In genomic region chr16:72887537-72887936, GRCh38 we compare ENCODE assay signal across 24 cellular contexts.
"Had no signal": no experiment of that assay in that cellular context is flagged by ENCODE, and none has a peak within 500 bp of the region (broad histone marks: within the 10 kb centered on the region; RNA-seq: fewer than 3 reads in every experiment).

No MANE protein-coding gene starts in this region.

- H3K36me3 Mint-ChIP-seq: activated CD4-positive, alpha-beta memory T cell treated with anti-CD3 and anti-CD28 coated beads for 36 hours; activated naive CD8-positive, alpha-beta T cell treated with anti-CD3 and anti-CD28 coated beads for 36 hours had no signal

- H3K27ac ChIP-seq: breast epithelium had no signal

- H3K27me3 ChIP-seq: breast epithelium had no signal

- H3K27ac Mint-ChIP-seq: activated B cell treated with CpG ODN at 0.5 μM for 24 hours; activated CD4-positive, alpha-beta memory T cell treated with anti-CD3 and anti-CD28 coated beads for 36 hours; activated CD4-positive, alpha-beta T cell treated with anti-CD3 and anti-CD28 coated beads, Interleukin-2, amount 10 ng/mL, durations not matched to agents 24 days and 14 days; activated naive CD4-positive, alpha-beta T cell treated with anti-CD3 and anti-CD28 coated beads, Interleukin-2, amount 10 ng/mL, durations not matched to agents 7 days and 5 days; activated naive CD8-positive, alpha-beta T cell treated with anti-CD3 and anti-CD28 coated beads for 36 hours; activated T-helper 2 cell treated with anti-CD3 and anti-CD28 coated beads, Interferon-gamma antibody, Interleukin-2, Interleukin-4, amounts not matched to agents 10 μg/mL and 5 μg/mL and 100 μg/mL, durations not matched to agents 14 hours and 24 hours and 36 hours; T-helper 17 cell had no signal

- H3K4me3 Mint-ChIP-seq: activated B cell treated with CpG ODN at 0.5 μM for 24 hours; activated CD4-positive, alpha-beta memory T cell treated with anti-CD3 and anti-CD28 coated beads for 36 hours; activated CD4-positive, alpha-beta T cell treated with anti-CD3 and anti-CD28 coated beads, Interleukin-2, amount 10 ng/mL, durations not matched to agents 24 days and 14 days; activated naive CD4-positive, alpha-beta T cell treated with anti-CD3 and anti-CD28 coated beads, Interleukin-2, amount 10 ng/mL, durations not matched to agents 7 days and 5 days; activated naive CD8-positive, alpha-beta T cell treated with anti-CD3 and anti-CD28 coated beads for 36 hours; T-helper 17 cell had no signal

- H3K9me3 ChIP-seq: breast epithelium had no signal

- H3K36me3 ChIP-seq: breast epithelium had no signal

- ATAC-seq: T-helper 17 cell had no signal

- H3K4me3 ChIP-seq: breast epithelium had no signal

- H3K4me1 Mint-ChIP-seq: activated B cell treated with CpG ODN at 0.5 μM for 24 hours; activated naive CD4-positive, alpha-beta T cell treated with anti-CD3 and anti-CD28 coated beads, Interleukin-2, amount 10 ng/mL, durations not matched to agents 7 days and 5 days; activated naive CD8-positive, alpha-beta T cell treated with anti-CD3 and anti-CD28 coated beads for 36 hours; T-helper 17 cell had no signal

- DNase-seq: activated B cell treated with CpG ODN at 0.5 μM for 24 hours; activated CD4-positive, alpha-beta memory T cell treated with anti-CD3 and anti-CD28 coated beads for 36 hours; activated CD4-positive, alpha-beta T cell treated with anti-CD3 and anti-CD28 coated beads for 1 hour; activated CD4-positive, alpha-beta T cell treated with anti-CD3 and anti-CD28 coated beads, Interleukin-2, amount 10 ng/mL, durations not matched to agents 24 days and 14 days; activated gamma-delta T cell treated with Interleukin-2 at 50 U/mL for 16 hours; activated naive CD4-positive, alpha-beta T cell treated with anti-CD3 and anti-CD28 coated beads, Interleukin-2, amount 10 ng/mL, durations not matched to agents 7 days and 5 days; activated naive CD8-positive, alpha-beta T cell treated with anti-CD3 and anti-CD28 coated beads for 36 hours; activated T-cell treated with anti-CD3 and anti-CD28 coated beads for 4 hours; activated T-cell treated with anti-CD3 and anti-CD28 coated beads, Interleukin-2, amount 50 U/mL, for 48 hours; central memory CD4-positive, alpha-beta T cell; KG1; NCI-H1092; NCI-H1417; NCI-H1930; NCI-H2107; NCI-H2171 treated with DMSO at 0.1 percent for 48 hours; NCI-H226; NCI-H526; OCI-M1; SIG-M5; T-helper 17 cell; T-helper 9 cell had no signal

- H3K4me1 ChIP-seq: breast epithelium had no signal

- H3K9me3 Mint-ChIP-seq: activated CD4-positive, alpha-beta memory T cell treated with anti-CD3 and anti-CD28 coated beads for 36 hours had no signal

- H3K27me3 Mint-ChIP-seq: activated B cell treated with CpG ODN at 0.5 μM for 24 hours; activated CD4-positive, alpha-beta memory T cell treated with anti-CD3 and anti-CD28 coated beads for 36 hours; activated CD4-positive, alpha-beta T cell treated with anti-CD3 and anti-CD28 coated beads, Interleukin-2, amount 10 ng/mL, durations not matched to agents 24 days and 14 days; activated naive CD4-positive, alpha-beta T cell treated with anti-CD3 and anti-CD28 coated beads, Interleukin-2, amount 10 ng/mL, durations not matched to agents 7 days and 5 days; activated naive CD8-positive, alpha-beta T cell treated with anti-CD3 and anti-CD28 coated beads for 36 hours had no signal
